Comparison of ENCODE assay signal across 1 cellular context in the genomic region with DNA sequence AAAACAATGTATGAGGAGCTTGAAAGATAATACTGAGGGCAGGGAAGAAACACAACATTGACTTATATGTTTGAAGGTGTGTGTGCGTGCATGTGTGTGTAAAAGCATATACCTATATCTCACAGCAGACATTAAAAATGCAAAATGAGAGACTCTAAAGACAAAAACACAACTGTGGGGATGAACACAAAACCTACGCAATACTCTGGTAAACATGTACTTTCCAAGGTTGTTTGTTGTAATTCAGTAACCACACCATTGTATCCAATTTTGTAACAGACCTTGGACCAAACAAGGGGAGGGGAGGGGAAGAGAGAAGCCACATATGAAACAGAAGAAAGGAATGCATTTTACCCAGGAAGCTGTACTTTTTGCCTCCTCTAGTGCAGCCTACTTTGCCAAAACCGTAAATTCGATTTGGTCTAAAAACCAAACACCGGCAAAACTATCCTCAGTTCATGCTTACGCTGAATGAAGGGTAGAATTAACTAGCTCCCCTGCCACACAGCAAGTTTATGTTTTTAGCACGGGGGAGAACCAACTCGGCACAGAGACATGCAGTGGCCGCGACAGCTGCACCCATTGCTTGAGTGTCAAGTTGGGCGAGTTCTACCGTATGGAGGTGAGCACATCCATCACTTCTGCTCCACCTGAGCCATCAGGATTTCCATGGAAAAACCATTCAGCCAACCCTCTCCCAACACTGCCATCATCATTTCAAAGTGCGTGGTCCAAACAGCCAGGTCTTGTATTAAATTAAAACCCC.
TF ChIP-seq lines count a peak whose summit lies in the region.

No MANE protein-coding gene starts in this region.

TF ChIP-seq in HepG2, 621 proteins besides CTCF, POLR2A, EP300 and RAD21 (continued from another document and continues in another):
- TF ChIP-seq, protein P1, sequence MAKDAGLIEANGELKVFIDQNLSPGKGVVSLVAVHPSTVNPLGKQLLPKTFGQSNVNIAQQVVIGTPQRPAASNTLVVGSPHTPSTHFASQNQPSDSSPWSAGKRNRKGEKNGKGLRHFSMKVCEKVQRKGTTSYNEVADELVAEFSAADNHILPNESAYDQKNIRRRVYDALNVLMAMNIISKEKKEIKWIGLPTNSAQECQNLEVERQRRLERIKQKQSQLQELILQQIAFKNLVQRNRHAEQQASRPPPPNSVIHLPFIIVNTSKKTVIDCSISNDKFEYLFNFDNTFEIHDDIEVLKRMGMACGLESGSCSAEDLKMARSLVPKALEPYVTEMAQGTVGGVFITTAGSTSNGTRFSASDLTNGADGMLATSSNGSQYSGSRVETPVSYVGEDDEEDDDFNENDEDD (CRISPR knock-in tag; IDR thresholded peaks at IDR 0.05; ENCODE audit: borderline replicate concordance), result no peak
- TF ChIP-seq, protein P2, sequence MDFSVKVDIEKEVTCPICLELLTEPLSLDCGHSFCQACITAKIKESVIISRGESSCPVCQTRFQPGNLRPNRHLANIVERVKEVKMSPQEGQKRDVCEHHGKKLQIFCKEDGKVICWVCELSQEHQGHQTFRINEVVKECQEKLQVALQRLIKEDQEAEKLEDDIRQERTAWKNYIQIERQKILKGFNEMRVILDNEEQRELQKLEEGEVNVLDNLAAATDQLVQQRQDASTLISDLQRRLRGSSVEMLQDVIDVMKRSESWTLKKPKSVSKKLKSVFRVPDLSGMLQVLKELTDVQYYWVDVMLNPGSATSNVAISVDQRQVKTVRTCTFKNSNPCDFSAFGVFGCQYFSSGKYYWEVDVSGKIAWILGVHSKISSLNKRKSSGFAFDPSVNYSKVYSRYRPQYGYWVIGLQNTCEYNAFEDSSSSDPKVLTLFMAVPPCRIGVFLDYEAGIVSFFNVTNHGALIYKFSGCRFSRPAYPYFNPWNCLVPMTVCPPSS (IDR thresholded peaks at IDR 0.05), result no peak
- TF ChIP-seq, protein P3, sequence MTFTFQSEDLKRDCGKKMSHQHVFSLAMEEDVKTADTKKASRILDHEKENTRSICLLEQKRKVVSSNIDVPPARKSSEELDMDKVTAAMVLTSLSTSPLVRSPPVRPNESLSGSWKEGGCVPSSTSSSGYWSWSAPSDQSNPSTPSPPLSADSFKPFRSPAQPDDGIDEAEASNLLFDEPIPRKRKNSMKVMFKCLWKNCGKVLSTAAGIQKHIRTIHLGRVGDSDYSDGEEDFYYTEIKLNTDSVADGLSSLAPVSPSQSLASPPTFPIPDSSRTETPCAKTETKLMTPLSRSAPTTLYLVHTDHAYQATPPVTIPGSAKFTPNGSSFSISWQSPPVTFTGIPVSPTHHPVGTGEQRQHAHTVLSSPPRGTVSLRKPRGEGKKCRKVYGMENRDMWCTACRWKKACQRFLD (CRISPR knock-in tag; IDR thresholded peaks at IDR 0.05; ENCODE audit: borderline replicate concordance), result no peak
- TF ChIP-seq, protein P4, sequence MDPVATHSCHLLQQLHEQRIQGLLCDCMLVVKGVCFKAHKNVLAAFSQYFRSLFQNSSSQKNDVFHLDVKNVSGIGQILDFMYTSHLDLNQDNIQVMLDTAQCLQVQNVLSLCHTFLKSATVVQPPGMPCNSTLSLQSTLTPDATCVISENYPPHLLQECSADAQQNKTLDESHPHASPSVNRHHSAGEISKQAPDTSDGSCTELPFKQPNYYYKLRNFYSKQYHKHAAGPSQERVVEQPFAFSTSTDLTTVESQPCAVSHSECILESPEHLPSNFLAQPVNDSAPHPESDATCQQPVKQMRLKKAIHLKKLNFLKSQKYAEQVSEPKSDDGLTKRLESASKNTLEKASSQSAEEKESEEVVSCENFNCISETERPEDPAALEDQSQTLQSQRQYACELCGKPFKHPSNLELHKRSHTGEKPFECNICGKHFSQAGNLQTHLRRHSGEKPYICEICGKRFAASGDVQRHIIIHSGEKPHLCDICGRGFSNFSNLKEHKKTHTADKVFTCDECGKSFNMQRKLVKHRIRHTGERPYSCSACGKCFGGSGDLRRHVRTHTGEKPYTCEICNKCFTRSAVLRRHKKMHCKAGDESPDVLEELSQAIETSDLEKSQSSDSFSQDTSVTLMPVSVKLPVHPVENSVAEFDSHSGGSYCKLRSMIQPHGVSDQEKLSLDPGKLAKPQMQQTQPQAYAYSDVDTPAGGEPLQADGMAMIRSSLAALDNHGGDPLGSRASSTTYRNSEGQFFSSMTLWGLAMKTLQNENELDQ (CRISPR knock-in tag; IDR thresholded peaks at IDR 0.05; ENCODE audit: borderline replicate concordance), result no peak
- TF ChIP-seq ZNF317 (CRISPR knock-in tag; IDR thresholded peaks at IDR 0.05) (peak; percentile 80), ZNF619 (CRISPR knock-in tag; IDR thresholded peaks at IDR 0.05) (no peak), ZNF747 (CRISPR knock-in tag; IDR thresholded peaks at IDR 0.05; ENCODE audit: borderline replicate concordance) (peak; percentile 59; the same call in 1 of the 2 replicates), TMF1 (CRISPR knock-in tag; IDR thresholded peaks at IDR 0.05; ENCODE audit: low read depth) (no peak), FOXK2 (IDR thresholded peaks at IDR 0.05) (peak; percentile 93), ZNF136 (CRISPR knock-in tag; IDR thresholded peaks at IDR 0.05; ENCODE audit: low read depth) (peak; percentile 76; the same call in 1 of the 2 replicates), SMARCC2 (IDR thresholded peaks at IDR 0.05) (no peak), SAFB2 (CRISPR knock-in tag; IDR thresholded peaks at IDR 0.05; ENCODE audit: borderline replicate concordance, low read depth) (no peak), YEATS4 (CRISPR knock-in tag; IDR thresholded peaks at IDR 0.05; ENCODE audit: borderline replicate concordance) (peak; percentile 49; the same call in 1 of the 2 replicates), ZNF331 (CRISPR knock-in tag; IDR thresholded peaks at IDR 0.05) (peak; percentile 71), BORCS8-MEF2B (CRISPR knock-in tag; IDR thresholded peaks at IDR 0.05) (0 out of 2 replicates have a peak, but pooled peaks have one; percentile 31), SOX13 (IDR thresholded peaks at IDR 0.05) (peak; percentile 72; the same call in 1 of the 2 replicates), SOX13 (CRISPR knock-in tag; conservative IDR thresholded peaks at IDR 0.05 in 1 of 2, IDR thresholded peaks at IDR 0.05 in 1 of 2) (peak in 1 of 2 experiments; percentile 99; a peak in 2 of 4 replicates), ASH2L (IDR thresholded peaks at IDR 0.05; ENCODE audit: insufficient read length, low read depth, low read length) (peak; percentile 72), KAT7 (CRISPR knock-in tag; IDR thresholded peaks at IDR 0.05; ENCODE audit: borderline replicate concordance) (peak; percentile 90; the same call in 1 of the 2 replicates), CAMTA2 (CRISPR knock-in tag; IDR thresholded peaks at IDR 0.05; ENCODE audit: borderline replicate concordance) (no peak), KAT8 (CRISPR knock-in tag; IDR thresholded peaks at IDR 0.05) (peak; percentile 64; the same call in 1 of the 2 replicates), CBFB (CRISPR knock-in tag; IDR thresholded peaks at IDR 0.05) (0 out of 2 replicates have a peak, but pooled peaks have one; percentile 27), ELF4 (CRISPR knock-in tag; IDR thresholded peaks at IDR 0.05; ENCODE audit: borderline replicate concordance) (peak; percentile 87), PCBP1 (IDR thresholded peaks at IDR 0.05; ENCODE audit: borderline replicate concordance, low read depth, low read length) (no peak)
- TF ChIP-seq, protein P5, sequence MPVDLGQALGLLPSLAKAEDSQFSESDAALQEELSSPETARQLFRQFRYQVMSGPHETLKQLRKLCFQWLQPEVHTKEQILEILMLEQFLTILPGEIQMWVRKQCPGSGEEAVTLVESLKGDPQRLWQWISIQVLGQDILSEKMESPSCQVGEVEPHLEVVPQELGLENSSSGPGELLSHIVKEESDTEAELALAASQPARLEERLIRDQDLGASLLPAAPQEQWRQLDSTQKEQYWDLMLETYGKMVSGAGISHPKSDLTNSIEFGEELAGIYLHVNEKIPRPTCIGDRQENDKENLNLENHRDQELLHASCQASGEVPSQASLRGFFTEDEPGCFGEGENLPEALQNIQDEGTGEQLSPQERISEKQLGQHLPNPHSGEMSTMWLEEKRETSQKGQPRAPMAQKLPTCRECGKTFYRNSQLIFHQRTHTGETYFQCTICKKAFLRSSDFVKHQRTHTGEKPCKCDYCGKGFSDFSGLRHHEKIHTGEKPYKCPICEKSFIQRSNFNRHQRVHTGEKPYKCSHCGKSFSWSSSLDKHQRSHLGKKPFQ (CRISPR knock-in tag; IDR thresholded peaks at IDR 0.05; ENCODE audit: insufficient replicate concordance), result no peak
- TF ChIP-seq, protein P6, sequence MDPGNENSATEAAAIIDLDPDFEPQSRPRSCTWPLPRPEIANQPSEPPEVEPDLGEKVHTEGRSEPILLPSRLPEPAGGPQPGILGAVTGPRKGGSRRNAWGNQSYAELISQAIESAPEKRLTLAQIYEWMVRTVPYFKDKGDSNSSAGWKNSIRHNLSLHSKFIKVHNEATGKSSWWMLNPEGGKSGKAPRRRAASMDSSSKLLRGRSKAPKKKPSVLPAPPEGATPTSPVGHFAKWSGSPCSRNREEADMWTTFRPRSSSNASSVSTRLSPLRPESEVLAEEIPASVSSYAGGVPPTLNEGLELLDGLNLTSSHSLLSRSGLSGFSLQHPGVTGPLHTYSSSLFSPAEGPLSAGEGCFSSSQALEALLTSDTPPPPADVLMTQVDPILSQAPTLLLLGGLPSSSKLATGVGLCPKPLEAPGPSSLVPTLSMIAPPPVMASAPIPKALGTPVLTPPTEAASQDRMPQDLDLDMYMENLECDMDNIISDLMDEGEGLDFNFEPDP (CRISPR knock-in tag; conservative IDR thresholded peaks at IDR 0.05), result no peak
- TF ChIP-seq, protein P7, sequence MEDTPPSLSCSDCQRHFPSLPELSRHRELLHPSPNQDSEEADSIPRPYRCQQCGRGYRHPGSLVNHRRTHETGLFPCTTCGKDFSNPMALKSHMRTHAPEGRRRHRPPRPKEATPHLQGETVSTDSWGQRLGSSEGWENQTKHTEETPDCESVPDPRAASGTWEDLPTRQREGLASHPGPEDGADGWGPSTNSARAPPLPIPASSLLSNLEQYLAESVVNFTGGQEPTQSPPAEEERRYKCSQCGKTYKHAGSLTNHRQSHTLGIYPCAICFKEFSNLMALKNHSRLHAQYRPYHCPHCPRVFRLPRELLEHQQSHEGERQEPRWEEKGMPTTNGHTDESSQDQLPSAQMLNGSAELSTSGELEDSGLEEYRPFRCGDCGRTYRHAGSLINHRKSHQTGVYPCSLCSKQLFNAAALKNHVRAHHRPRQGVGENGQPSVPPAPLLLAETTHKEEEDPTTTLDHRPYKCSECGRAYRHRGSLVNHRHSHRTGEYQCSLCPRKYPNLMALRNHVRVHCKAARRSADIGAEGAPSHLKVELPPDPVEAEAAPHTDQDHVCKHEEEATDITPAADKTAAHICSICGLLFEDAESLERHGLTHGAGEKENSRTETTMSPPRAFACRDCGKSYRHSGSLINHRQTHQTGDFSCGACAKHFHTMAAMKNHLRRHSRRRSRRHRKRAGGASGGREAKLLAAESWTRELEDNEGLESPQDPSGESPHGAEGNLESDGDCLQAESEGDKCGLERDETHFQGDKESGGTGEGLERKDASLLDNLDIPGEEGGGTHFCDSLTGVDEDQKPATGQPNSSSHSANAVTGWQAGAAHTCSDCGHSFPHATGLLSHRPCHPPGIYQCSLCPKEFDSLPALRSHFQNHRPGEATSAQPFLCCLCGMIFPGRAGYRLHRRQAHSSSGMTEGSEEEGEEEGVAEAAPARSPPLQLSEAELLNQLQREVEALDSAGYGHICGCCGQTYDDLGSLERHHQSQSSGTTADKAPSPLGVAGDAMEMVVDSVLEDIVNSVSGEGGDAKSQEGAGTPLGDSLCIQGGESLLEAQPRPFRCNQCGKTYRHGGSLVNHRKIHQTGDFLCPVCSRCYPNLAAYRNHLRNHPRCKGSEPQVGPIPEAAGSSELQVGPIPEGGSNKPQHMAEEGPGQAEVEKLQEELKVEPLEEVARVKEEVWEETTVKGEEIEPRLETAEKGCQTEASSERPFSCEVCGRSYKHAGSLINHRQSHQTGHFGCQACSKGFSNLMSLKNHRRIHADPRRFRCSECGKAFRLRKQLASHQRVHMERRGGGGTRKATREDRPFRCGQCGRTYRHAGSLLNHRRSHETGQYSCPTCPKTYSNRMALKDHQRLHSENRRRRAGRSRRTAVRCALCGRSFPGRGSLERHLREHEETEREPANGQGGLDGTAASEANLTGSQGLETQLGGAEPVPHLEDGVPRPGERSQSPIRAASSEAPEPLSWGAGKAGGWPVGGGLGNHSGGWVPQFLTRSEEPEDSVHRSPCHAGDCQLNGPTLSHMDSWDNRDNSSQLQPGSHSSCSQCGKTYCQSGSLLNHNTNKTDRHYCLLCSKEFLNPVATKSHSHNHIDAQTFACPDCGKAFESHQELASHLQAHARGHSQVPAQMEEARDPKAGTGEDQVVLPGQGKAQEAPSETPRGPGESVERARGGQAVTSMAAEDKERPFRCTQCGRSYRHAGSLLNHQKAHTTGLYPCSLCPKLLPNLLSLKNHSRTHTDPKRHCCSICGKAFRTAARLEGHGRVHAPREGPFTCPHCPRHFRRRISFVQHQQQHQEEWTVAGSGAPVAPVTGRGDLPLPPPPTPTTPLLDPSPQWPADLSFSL (CRISPR knock-in tag; IDR thresholded peaks at IDR 0.05), result peak; percentile 98
- TF ChIP-seq, protein P8, sequence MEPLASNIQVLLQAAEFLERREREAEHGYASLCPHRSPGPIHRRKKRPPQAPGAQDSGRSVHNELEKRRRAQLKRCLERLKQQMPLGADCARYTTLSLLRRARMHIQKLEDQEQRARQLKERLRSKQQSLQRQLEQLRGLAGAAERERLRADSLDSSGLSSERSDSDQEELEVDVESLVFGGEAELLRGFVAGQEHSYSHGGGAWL (CRISPR knock-in tag; IDR thresholded peaks at IDR 0.05), result no peak
- TF ChIP-seq, protein P9, sequence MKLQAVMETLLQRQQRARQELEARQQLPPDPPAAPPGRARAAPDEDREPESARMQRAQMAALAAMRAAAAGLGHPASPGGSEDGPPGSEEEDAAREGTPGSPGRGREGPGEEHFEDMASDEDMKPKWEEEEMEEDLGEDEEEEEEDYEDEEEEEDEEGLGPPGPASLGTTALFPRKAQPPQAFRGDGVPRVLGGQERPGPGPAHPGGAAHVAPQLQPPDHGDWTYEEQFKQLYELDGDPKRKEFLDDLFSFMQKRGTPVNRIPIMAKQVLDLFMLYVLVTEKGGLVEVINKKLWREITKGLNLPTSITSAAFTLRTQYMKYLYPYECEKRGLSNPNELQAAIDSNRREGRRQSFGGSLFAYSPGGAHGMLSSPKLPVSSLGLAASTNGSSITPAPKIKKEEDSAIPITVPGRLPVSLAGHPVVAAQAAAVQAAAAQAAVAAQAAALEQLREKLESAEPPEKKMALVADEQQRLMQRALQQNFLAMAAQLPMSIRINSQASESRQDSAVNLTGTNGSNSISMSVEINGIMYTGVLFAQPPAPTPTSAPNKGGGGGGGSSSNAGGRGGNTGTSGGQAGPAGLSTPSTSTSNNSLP (IDR thresholded peaks at IDR 0.05; ENCODE audit: low read depth, low read length), result 0 out of 2 replicates have a peak, but pooled peaks have one; percentile 63
- TF ChIP-seq, protein P10, sequence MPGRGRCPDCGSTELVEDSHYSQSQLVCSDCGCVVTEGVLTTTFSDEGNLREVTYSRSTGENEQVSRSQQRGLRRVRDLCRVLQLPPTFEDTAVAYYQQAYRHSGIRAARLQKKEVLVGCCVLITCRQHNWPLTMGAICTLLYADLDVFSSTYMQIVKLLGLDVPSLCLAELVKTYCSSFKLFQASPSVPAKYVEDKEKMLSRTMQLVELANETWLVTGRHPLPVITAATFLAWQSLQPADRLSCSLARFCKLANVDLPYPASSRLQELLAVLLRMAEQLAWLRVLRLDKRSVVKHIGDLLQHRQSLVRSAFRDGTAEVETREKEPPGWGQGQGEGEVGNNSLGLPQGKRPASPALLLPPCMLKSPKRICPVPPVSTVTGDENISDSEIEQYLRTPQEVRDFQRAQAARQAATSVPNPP (CRISPR knock-in tag; IDR thresholded peaks at IDR 0.05), result peak; percentile 67; the same call in 1 of the 2 replicates
- TF ChIP-seq, protein P11, sequence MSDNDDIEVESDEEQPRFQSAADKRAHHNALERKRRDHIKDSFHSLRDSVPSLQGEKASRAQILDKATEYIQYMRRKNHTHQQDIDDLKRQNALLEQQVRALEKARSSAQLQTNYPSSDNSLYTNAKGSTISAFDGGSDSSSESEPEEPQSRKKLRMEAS (IDR thresholded peaks at IDR 0.05), result peak; percentile 48; the same call in 1 of the 2 replicates
